16 cellular contexts compared by ENCODE assay signal in the genomic region with DNA sequence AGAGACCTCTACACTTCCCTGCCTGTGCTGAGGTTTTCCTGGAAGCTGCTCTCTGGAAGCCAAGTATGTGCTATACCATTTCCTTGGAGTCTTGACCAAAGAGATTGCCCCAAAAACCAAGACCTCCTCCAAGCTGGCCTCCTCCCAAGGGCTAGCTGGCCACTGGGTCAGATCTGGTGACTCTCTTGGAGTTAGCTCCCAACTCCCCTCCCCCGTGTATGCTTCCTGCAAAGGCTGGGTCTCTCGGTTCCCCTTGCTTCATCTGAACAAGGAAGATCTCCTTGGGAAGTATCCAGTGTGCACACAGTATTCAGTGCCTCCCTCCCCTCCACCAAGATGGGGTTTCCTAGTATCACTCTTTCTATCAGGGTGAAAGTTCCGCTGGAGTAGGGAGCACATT. TPM values are rescaled to one million over a fixed set of nuclear protein-coding genes. Genes with fewer than 3 reads are reported as not detected.
DNase-seq lines count a peak whose midpoint lies in the region; ATAC-seq, FAIRE-seq and TF ChIP-seq lines count a peak whose summit lies in the region.
"Had no signal": no experiment of that assay in that cellular context is flagged by ENCODE, and none has a peak within 500 bp of the region (broad histone marks: within the 10 kb centered on the region; RNA-seq: fewer than 3 reads in every experiment).

No MANE protein-coding gene starts in this region.

- H3K14ac ChIP-seq in IMR-90 (replicated peaks; ENCODE audit: low read depth, low read length) (no peak overlapping the region), H1 (ENCODE audit: insufficient read length) (no peak overlapping the region)

- peak overlapping the region; percentile 46 for H2AK9ac ChIP-seq in IMR-90 (replicated peaks; ENCODE audit: low read depth, low read length, poor library complexity)

- CTCF ChIA-PET in IMR-90 (lab: Yijun Ruan, JAX) (no interaction called here), H1 (lab: Charles Lee; ENCODE audit: partially characterized antibody) (no interaction called here)

- BruUV-seq in IMR-90 (replicated peaks; lab: Mats Ljungman, UMichigan), result no TSS peak

- H4K8ac ChIP-seq in IMR-90 (ENCODE audit: low read depth in 2 of 2, low read length in 2 of 2), result no peak overlapping the region
- no peak overlapping the region for H4K8ac ChIP-seq in H1 (ENCODE audit: extremely low read depth, insufficient read depth, low read length)

- H3K4me3 ChIP-seq in IMR-90 (ENCODE audit: insufficient read depth, low read depth, low read length) (no peak overlapping the region), H1 (ENCODE audit: extremely low read depth in 1 of 4, insufficient read depth in 2 of 4, low read depth in 3 of 4, low read length in 4 of 4) (no peak overlapping the region), smooth muscle cell (peak overlapping the region; percentile 93)
- H3K4me3 ChIP-seq: GM23338 had no signal

- no peak for ATAC-seq in IMR-90 (ENCODE audit: low read depth)
- ATAC-seq: GM23338, HCT116, HepG2 had no signal

- H3K36me3 ChIP-seq in IMR-90 (ENCODE audit: control insufficient read depth, insufficient read depth, low read length) (no peaks in the 10 kb centered on the region), H1 (ENCODE audit: control insufficient read depth in 2 of 4, insufficient read depth in 4 of 4, low read length in 3 of 4) (0 out of 8 replicates have a peak, but pooled peaks cover 0 to 7% (median 0%) of the 10 kb centered on the region in 4 experiments), smooth muscle cell (ENCODE audit: low read depth) (no peaks in the 10 kb centered on the region)

- WGBS in IMR-90 (ENCODE audit: extremely low coverage in 2 of 2, insufficient read length in 1 of 2), 2 experiments, result no CpG with 5 or more reads among the region's 3 CpGs
- 93% methylated on average over 3 of the region's 3 CpGs; no CpG with 5 or more reads in 1 of the 2 experiments for WGBS in H1 (ENCODE audit: extremely low coverage in 1 of 2, insufficient coverage in 1 of 2, insufficient read length in 1 of 2, insufficient replicate concordance in 2 of 2, low coverage in 1 of 2, low lambda C conversion rate in 2 of 2, missing lambda C conversion rate in 1 of 2), 2 experiments
- WGBS in smooth muscle cell (ENCODE audit: low lambda C conversion rate), result 97% methylated on average over 3 of the region's 3 CpGs

- no peaks in the 10 kb centered on the region for H3K27me3 ChIP-seq in IMR-90 (ENCODE audit: control insufficient read depth, insufficient read depth, low read length)
- peaks cover 2 to 25% (median 24%) of the 10 kb centered on the region in 4 experiments for H3K27me3 ChIP-seq in H1 (replicated peaks in 1 of 4; ENCODE audit: control insufficient read depth in 3 of 4, extremely low read depth in 1 of 4, insufficient read depth in 3 of 4, low read length in 3 of 4)
- no peaks in the 10 kb centered on the region for H3K27me3 ChIP-seq in smooth muscle cell (ENCODE audit: low read depth)

- H2AFZ ChIP-seq in IMR-90 (replicated peaks; ENCODE audit: low read length, poor library complexity) (peak overlapping the region; percentile 38), H1 (ENCODE audit: low read length) (no peak overlapping the region), smooth muscle cell (ENCODE audit: low read depth) (no peak overlapping the region)
- H2AFZ ChIP-seq: GM23338 had no signal

- in situ Hi-C loops in IMR-90 (cut with MboI; ENCODE audit: low sequenced_read_pairs), result no loop called here

- H3K79me2 ChIP-seq in H1 (ENCODE audit: control insufficient read depth in 1 of 2, insufficient read depth in 2 of 2, low read length in 2 of 2), result no peaks in the 10 kb centered on the region
- peaks cover 85% of the 10 kb centered on the region for H3K79me2 ChIP-seq in smooth muscle cell (ENCODE audit: low read depth)

- peaks cover 9% of the 10 kb centered on the region; the same call in 1 of the 2 replicates for H3K23me2 ChIP-seq in H1 (ENCODE audit: low read depth, low read length)

- H3K4me2 ChIP-seq in IMR-90 (ENCODE audit: low read depth, low read length) (no peak overlapping the region), H1 (ENCODE audit: insufficient read depth in 1 of 2, low read depth in 2 of 2, low read length in 2 of 2) (no peak overlapping the region), smooth muscle cell (peak overlapping the region; percentile 86)
- H3K4me2 ChIP-seq: GM23338 had no signal

- peaks cover 31% of the 10 kb centered on the region for H3F3A ChIP-seq in smooth muscle cell (ENCODE audit: low read depth)

- no peak overlapping the region for H2BK5ac ChIP-seq in IMR-90 (ENCODE audit: low read depth, low read length, poor library complexity, severe bottlenecking)
- no peak overlapping the region for H2BK5ac ChIP-seq in H1 (ENCODE audit: low read depth, low read length)

- intact Hi-C loops in IMR-90 (cut with micrococcal nuclease), result no loop called here

- H3K18ac ChIP-seq in IMR-90 (ENCODE audit: low read depth, low read length) (no peak overlapping the region), H1 (ENCODE audit: extremely low read depth, low read length) (no peak overlapping the region)

- H3K23ac ChIP-seq in IMR-90 (ENCODE audit: low read depth, low read length) (no peak overlapping the region), H1 (ENCODE audit: insufficient read length) (no peak overlapping the region)

- FAIRE-seq in H1 (lab: Jason Lieb, UNC), result no peak
- FAIRE-seq: HepG2 had no signal

- peaks cover 0 to 15% of the 10 kb centered on the region in 2 experiments; a peak in 2 of 4 replicates for H3K79me1 ChIP-seq in IMR-90 (ENCODE audit: low read depth in 1 of 2, low read length in 2 of 2)
- H3K79me1 ChIP-seq in H1 (ENCODE audit: low read depth, low read length), result peaks cover 3% of the 10 kb centered on the region; the same call in 1 of the 2 replicates

- no peak for TF ChIP-seq POLR2A in IMR-90 (IDR thresholded peaks at IDR 0.05; ENCODE audit: low read depth, low read length)
- no peak for TF ChIP-seq POLR2A in H1 (IDR thresholded peaks at IDR 0.05; ENCODE audit: control extremely low read depth in 1 of 2, low read depth in 2 of 2, low read length in 2 of 2)

- H3K27ac ChIP-seq in IMR-90 (ENCODE audit: insufficient read depth, low read length) (no peak overlapping the region), H1 (ENCODE audit: low read depth, low read length) (no peak overlapping the region), smooth muscle cell (ENCODE audit: low read depth) (peak overlapping the region; percentile 28)

- H3K4ac ChIP-seq in IMR-90 (ENCODE audit: low read depth, low read length) (no peak overlapping the region), H1 (replicated peaks; ENCODE audit: insufficient read length, low read depth, low read length) (no peak overlapping the region)

- H4K5ac ChIP-seq in IMR-90 (ENCODE audit: low read depth, low read length) (no peak overlapping the region), H1 (ENCODE audit: insufficient read length, low read depth, low read length) (no peak overlapping the region)

- H2AK5ac ChIP-seq in IMR-90 (ENCODE audit: low read depth, low read length), result no peak overlapping the region
- H2AK5ac ChIP-seq in H1 (ENCODE audit: low read depth, low read length), result peak overlapping the region; percentile 53; the same call in 1 of the 2 replicates

- H3K4me1 ChIP-seq in IMR-90 (ENCODE audit: control insufficient read depth, insufficient read depth, low read length) (peaks cover 13% of the 10 kb centered on the region), H1 (replicated peaks in 1 of 4; ENCODE audit: control insufficient read depth in 3 of 4, insufficient read depth in 4 of 4, low read length in 3 of 4) (peaks cover 0 to 6% (median 0%) of the 10 kb centered on the region in 4 experiments; a peak in 2 of 7 replicates), smooth muscle cell (ENCODE audit: low read depth) (peaks cover 11% of the 10 kb centered on the region)

- no peak overlapping the region for H3K9ac ChIP-seq in IMR-90 (ENCODE audit: low read depth, low read length)
- no peak overlapping the region for H3K9ac ChIP-seq in H1 (replicated peaks in 1 of 4; ENCODE audit: extremely low read depth in 1 of 4, low read depth in 3 of 4, low read length in 3 of 4)
- H3K9ac ChIP-seq in smooth muscle cell (ENCODE audit: low read depth), result no peak overlapping the region

- no peak for TF ChIP-seq EP300 in H1 (IDR thresholded peaks at IDR 0.05; ENCODE audit: borderline replicate concordance in 1 of 2, low read depth in 2 of 2, low read length in 2 of 2)

- H4K20me1 ChIP-seq in IMR-90 (ENCODE audit: insufficient read depth, low read length), result peaks cover 3% of the 10 kb centered on the region; the same call in 1 of the 2 replicates
- peaks cover 2% of the 10 kb centered on the region in 2 experiments for H4K20me1 ChIP-seq in H1 (replicated peaks in 1 of 2; ENCODE audit: control insufficient read depth in 1 of 2, insufficient read depth in 2 of 2, low read length in 2 of 2)
- H4K20me1 ChIP-seq in smooth muscle cell (ENCODE audit: low read depth), result peaks cover 65% of the 10 kb centered on the region

- dilution Hi-C loops in IMR-90 (cut with HindIII; ENCODE audit: low sequenced_read_pairs, unreplicated experiment), result no loop called here

- peaks cover 6% of the 10 kb centered on the region for H3K9me3 ChIP-seq in IMR-90 (ENCODE audit: control insufficient read depth, insufficient read depth, low read length)
- peaks cover 6 to 11% of the 10 kb centered on the region in 2 experiments; a peak in 2 of 4 replicates for H3K9me3 ChIP-seq in H1 (ENCODE audit: insufficient read depth in 2 of 2, low read depth in 1 of 2, low read length in 1 of 2)
- H3K9me3 ChIP-seq in smooth muscle cell (replicated peaks; ENCODE audit: low read depth), result no peaks in the 10 kb centered on the region

- H2BK120ac ChIP-seq in IMR-90 (ENCODE audit: low read depth, low read length), result no peak overlapping the region
- H2BK120ac ChIP-seq in H1 (replicated peaks; ENCODE audit: low read depth, low read length), result no peak overlapping the region

- no peak overlapping the region for H2BK20ac ChIP-seq in IMR-90 (ENCODE audit: low read depth, low read length)
- no peak overlapping the region for H2BK20ac ChIP-seq in H1 (ENCODE audit: low read length)

- DNase-seq in IMR-90 (no peak), H1 (ENCODE audit: low read depth in 1 of 2, low spot score in 2 of 2) (no peak), smooth muscle cell (lab: John Stamatoyannopoulos, UW; ENCODE audit: unreplicated experiment) (no peak), amniotic stem cell (lab: John Stamatoyannopoulos, UW) (no peak)
- DNase-seq in activated naive CD4-positive, alpha-beta T cell (lab: John Stamatoyannopoulos, UW), result no peak
- DNase-seq in stimulated activated naive CD4-positive, alpha-beta T cell (lab: John Stamatoyannopoulos, UW), result no peak
- DNase-seq: C1 segment of cervical spinal cord; CD4-positive, alpha-beta T cell; DMS153; DMS79; GDM1; H7; HFFc6 had no signal

- POLR2A ChIA-PET in IMR-90 (lab: Charles Lee; ENCODE audit: unreplicated experiment), result no interaction called here
- POLR2A ChIA-PET in H1 (lab: Charles Lee; ENCODE audit: partially characterized antibody), result no interaction called here

- peaks cover 4% of the 10 kb centered on the region; the same call in 1 of the 2 replicates for H3K9me1 ChIP-seq in IMR-90 (ENCODE audit: insufficient read depth, low read length)

- no peak overlapping the region for H2BK12ac ChIP-seq in H1 (ENCODE audit: low read depth, low read length)

- TF ChIP-seq CTCF in IMR-90 (conservative IDR thresholded peaks at IDR 0.05; ENCODE audit: low read depth, low read length), result no peak
- no peak for TF ChIP-seq CTCF in H1 (IDR thresholded peaks at IDR 0.05; ENCODE audit: control extremely low read depth in 1 of 3, insufficient read depth in 1 of 3, low read depth in 1 of 3, low read length in 3 of 3)
- no peak for TF ChIP-seq CTCF in smooth muscle cell (IDR thresholded peaks at IDR 0.05; ENCODE audit: borderline replicate concordance, insufficient read depth, poor library complexity, severe bottlenecking)

- no peak overlapping the region for H4K91ac ChIP-seq in IMR-90 (ENCODE audit: insufficient read depth, low read depth, low read length)
- no peak overlapping the region for H4K91ac ChIP-seq in H1 (replicated peaks; ENCODE audit: insufficient read length, low read length)

- H3K56ac ChIP-seq in IMR-90 (ENCODE audit: extremely low read depth, insufficient read depth, low read length) (no peak overlapping the region), H1 (replicated peaks; ENCODE audit: insufficient read length, low read depth, low read length) (no peak overlapping the region)

- TF ChIP-seq RAD21 in IMR-90 (IDR thresholded peaks at IDR 0.05; ENCODE audit: low read length), result no peak
- no peak for TF ChIP-seq RAD21 in H1 (IDR thresholded peaks at IDR 0.05 in 1 of 2, conservative IDR thresholded peaks at IDR 0.05 in 1 of 2; ENCODE audit: low read depth in 2 of 2, low read length in 2 of 2)

- H2BK15ac ChIP-seq in IMR-90 (ENCODE audit: low read depth, low read length), result no peak overlapping the region
- H2BK15ac ChIP-seq in H1 (ENCODE audit: low read length), result no peak overlapping the region

RNA-seq across cellular contexts. Expression of a gene that starts 3.3 kb away (rescaled TPM):
- 5.0 and 6.4 TPM in 2 replicates for total RNA-seq in IMR-90 (2012; rRNA removed)
- 4.1 and 4.6 TPM in 2 replicates for polyA plus RNA-seq in IMR-90 (2012; rRNA removed)
- 2.3 and 4.1 TPM in 2 replicates for polyA plus RNA-seq in IMR-90 (2012; cell fraction: cytosol; rRNA removed)
- 3.2 and 5.9 TPM in 2 replicates for polyA plus RNA-seq in IMR-90 (2012; cell fraction: nucleus; rRNA removed; ENCODE audit: low replicate concordance)
- total RNA-seq in H1 (2021; fragmentation: NEBNext Ultra II Directional; extraction: Animal tissue kit (Norgen Biotek cat#: 25700)), result 12.2 and 14.5 TPM in 2 replicates
- polyA plus RNA-seq in H1 (2011; rRNA removed), result 5.0 and 6.3 TPM in 2 replicates
- 5.6 TPM for polyA plus RNA-seq in H1 (2011; cell fraction: cytosol; rRNA removed)
- polyA plus RNA-seq in H1 (2011; cell fraction: nucleus; rRNA removed), result 6.4 TPM
- 5.9 to 7.9 TPM (median 6.2 TPM) in 4 replicates for polyA plus RNA-seq in H1 (2012, experiment 1 of 2)
- polyA plus RNA-seq in H1 (2012, experiment 2 of 2), result 2.8 TPM
- 3.9 TPM for polyA plus RNA-seq in H1 (2013, experiment 1 of 2)
- polyA plus RNA-seq in H1 (2013, experiment 2 of 2), result 4.2 TPM
- 8.6 and 11.3 TPM in 2 replicates for polyA minus RNA-seq in H1 (2011; rRNA and poly(A)+ RNA removed)
- polyA minus RNA-seq in H1 (2011; cell fraction: cytosol; rRNA and poly(A)+ RNA removed), result 9.1 TPM
- 7.1 TPM for polyA minus RNA-seq in H1 (2011; cell fraction: nucleus; rRNA and poly(A)+ RNA removed)
- 103 and 127 TPM in 2 replicates for total RNA-seq in smooth muscle cell
- polyA plus RNA-seq in smooth muscle cell, result 73.9 and 86.8 TPM in 2 replicates
